17 cellular contexts compared by ENCODE assay signal in genomic region chr16:23391381-23392222, GRCh38.
"Had no signal": no experiment of that assay in that cellular context is flagged by ENCODE, and none has a peak within 500 bp of the region (broad histone marks: within the 10 kb centered on the region; RNA-seq: fewer than 3 reads in every experiment).

No MANE protein-coding gene starts in this region.

- ATAC-seq: stimulated activated naive B cell treated with anti-CD40 and anti-IgM and Interleukin-4, amounts not matched to agents 10 μg/mL and 1 μg/mL and 100 μg/mL, for 72 hours had no signal

- H3K27ac ChIP-seq: adrenal gland, coronary artery, parathyroid adenoma, tibial artery had no signal

- H3K27ac Mint-ChIP-seq: activated naive CD4-positive, alpha-beta T cell treated with anti-CD3 and anti-CD28 coated beads, Interleukin-2, amount 10 ng/mL, durations not matched to agents 7 days and 5 days; stimulated activated naive B cell treated with anti-CD40 and anti-IgM and Interleukin-4, amounts not matched to agents 10 μg/mL and 1 μg/mL and 100 μg/mL, for 72 hours had no signal

- DNase-seq: activated CD4-positive, alpha-beta T cell treated with anti-CD3 and anti-CD28 coated beads for 1 hour; activated CD4-positive, alpha-beta T cell treated with anti-CD3 and anti-CD28 coated beads, Interleukin-2, amount 50 U/mL, for 4 hours; activated naive CD4-positive, alpha-beta T cell treated with anti-CD3 and anti-CD28 coated beads, Interleukin-2, amount 10 ng/mL, durations not matched to agents 7 days and 5 days; activated T-cell treated with anti-CD3 and anti-CD28 coated beads, Interleukin-2, amount 50 U/mL, for 1 hour; adrenal gland; caudate nucleus; effector CD4-positive, alpha-beta T cell; esophagus squamous epithelium; glutamatergic neuron; kidney glomerular epithelial cell; stimulated activated CD4-positive, alpha-beta T cell treated with anti-CD3 and anti-CD28 coated beads, Interleukin-15, amount 100 ng/mL, for 24 hours; stimulated activated CD4-positive, alpha-beta T cell treated with anti-CD3 and anti-CD28 coated beads, Interleukin-4, amount 100 ng/mL, for 1 hour; stimulated activated naive B cell treated with anti-CD40 and anti-IgM and Interleukin-4, amounts not matched to agents 10 μg/mL and 1 μg/mL and 100 μg/mL, for 72 hours; T-helper 9 cell had no signal

- H3K9me3 ChIP-seq: adrenal gland, esophagus squamous epithelium, tibial artery had no signal

- H2AFZ ChIP-seq: parathyroid adenoma had no signal

- H3K27me3 ChIP-seq: adrenal gland, esophagus squamous epithelium, tibial artery had no signal

- H3K9ac ChIP-seq: parathyroid adenoma had no signal

- H3K4me1 ChIP-seq: parathyroid adenoma, tibial artery had no signal

- H3K4me1 Mint-ChIP-seq: activated naive CD4-positive, alpha-beta T cell treated with anti-CD3 and anti-CD28 coated beads, Interleukin-2, amount 10 ng/mL, durations not matched to agents 7 days and 5 days; stimulated activated naive B cell treated with anti-CD40 and anti-IgM and Interleukin-4, amounts not matched to agents 10 μg/mL and 1 μg/mL and 100 μg/mL, for 72 hours had no signal

- H3K4me3 Mint-ChIP-seq: activated naive CD4-positive, alpha-beta T cell treated with anti-CD3 and anti-CD28 coated beads, Interleukin-2, amount 10 ng/mL, durations not matched to agents 7 days and 5 days; stimulated activated naive B cell treated with anti-CD40 and anti-IgM and Interleukin-4, amounts not matched to agents 10 μg/mL and 1 μg/mL and 100 μg/mL, for 72 hours had no signal

- H3K4me3 ChIP-seq: adrenal gland, coronary artery, esophagus squamous epithelium, tibial artery had no signal

- H3K27me3 Mint-ChIP-seq: activated naive CD4-positive, alpha-beta T cell treated with anti-CD3 and anti-CD28 coated beads, Interleukin-2, amount 10 ng/mL, durations not matched to agents 7 days and 5 days; stimulated activated naive B cell treated with anti-CD40 and anti-IgM and Interleukin-4, amounts not matched to agents 10 μg/mL and 1 μg/mL and 100 μg/mL, for 72 hours had no signal

- H3K9me3 Mint-ChIP-seq: activated naive CD4-positive, alpha-beta T cell treated with anti-CD3 and anti-CD28 coated beads, Interleukin-2, amount 10 ng/mL, durations not matched to agents 7 days and 5 days; stimulated activated naive B cell treated with anti-CD40 and anti-IgM and Interleukin-4, amounts not matched to agents 10 μg/mL and 1 μg/mL and 100 μg/mL, for 72 hours had no signal

- H3K79me2 ChIP-seq: parathyroid adenoma had no signal
